Comparison of ENCODE assay signal across 2 cellular contexts in the genomic region with DNA sequence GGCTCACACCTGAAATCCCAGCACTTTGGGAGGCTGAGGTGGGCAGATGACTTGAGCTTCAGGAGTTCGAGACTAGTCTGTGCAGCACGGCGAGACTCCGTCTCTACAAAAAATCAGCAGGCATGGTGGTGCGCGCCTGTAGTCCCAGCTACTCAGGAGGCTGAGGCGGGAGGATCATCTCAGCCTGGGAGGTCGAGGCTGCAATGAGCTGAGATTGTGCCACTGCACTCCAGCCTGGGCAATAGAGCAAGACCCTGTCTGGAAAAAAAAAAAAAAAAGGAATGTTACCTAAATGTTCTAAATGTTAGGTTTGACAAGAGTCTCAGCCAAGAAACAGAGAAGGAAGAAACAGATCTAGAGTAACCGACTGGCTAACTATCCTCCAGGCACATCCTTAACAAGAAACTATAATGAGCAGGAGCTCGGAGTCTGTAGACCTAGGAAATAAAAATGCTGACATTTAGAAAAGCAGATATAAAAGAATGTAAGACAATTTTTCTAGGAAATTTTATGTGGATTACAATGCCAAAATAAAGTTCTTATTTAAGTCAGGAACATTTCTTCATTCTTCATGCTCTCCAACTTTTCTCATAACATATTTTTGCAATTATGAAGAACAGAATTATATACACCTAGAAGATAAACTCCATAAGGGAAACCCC.
TF ChIP-seq lines count a peak whose summit lies in the region.

No MANE protein-coding gene starts in this region.

TF ChIP-seq in IMR-90, 13 proteins besides CTCF, POLR2A, EP300 and RAD21:
- TF ChIP-seq MAFK (IDR thresholded peaks at IDR 0.05; ENCODE audit: low read depth, low read length) = peak; percentile 36; the same call in 1 of the 2 replicates
- TF ChIP-seq CEBPB (IDR thresholded peaks at IDR 0.05; ENCODE audit: low read depth, low read length) = no peak
TF ChIP-seq in IMR-90: peak in this region for 1.

TF ChIP-seq in K562, 482 proteins besides CTCF, POLR2A, EP300 and RAD21:
- TF ChIP-seq, protein P1, sequence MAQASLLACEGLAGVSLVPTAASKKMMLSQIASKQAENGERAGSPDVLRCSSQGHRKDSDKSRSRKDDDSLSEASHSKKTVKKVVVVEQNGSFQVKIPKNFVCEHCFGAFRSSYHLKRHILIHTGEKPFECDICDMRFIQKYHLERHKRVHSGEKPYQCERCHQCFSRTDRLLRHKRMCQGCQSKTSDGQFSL (CRISPR knock-in tag; IDR thresholded peaks at IDR 0.05) = no peak
- TF ChIP-seq, protein P1 (tag; IDR thresholded peaks at IDR 0.05) = no peak
- TF ChIP-seq ZBTB7A (IDR thresholded peaks at IDR 0.05; ENCODE audit: borderline replicate concordance, control insufficient read depth, low read depth, low read length) (no peak), ZC3H4 (CRISPR knock-in tag; IDR thresholded peaks at IDR 0.05; ENCODE audit: borderline replicate concordance) (no peak), ZNF316 (IDR thresholded peaks at IDR 0.05) (peak; percentile 62), SP2 (IDR thresholded peaks at IDR 0.05; ENCODE audit: extremely low read depth, low read depth, low read length, poor library complexity, severe bottlenecking) (no peak), C11orf30 (IDR thresholded peaks at IDR 0.05; ENCODE audit: low read depth) (peak; percentile 36; the same call in 1 of the 2 replicates), FOS (IDR thresholded peaks at IDR 0.05; ENCODE audit: extremely low read depth, insufficient read length) (no peak), MAFF (IDR thresholded peaks at IDR 0.05; ENCODE audit: low read length) (0 out of 2 replicates have a peak, but pooled peaks have one; percentile 9), ZNF23 (CRISPR knock-in tag; IDR thresholded peaks at IDR 0.05) (no peak), TCFL5 (CRISPR knock-in tag; conservative IDR thresholded peaks at IDR 0.05) (no peak), ZNF121 (CRISPR knock-in tag; conservative IDR thresholded peaks at IDR 0.05) (peak; percentile 43; the same call in 1 of the 2 replicates)
- TF ChIP-seq, protein P2, sequence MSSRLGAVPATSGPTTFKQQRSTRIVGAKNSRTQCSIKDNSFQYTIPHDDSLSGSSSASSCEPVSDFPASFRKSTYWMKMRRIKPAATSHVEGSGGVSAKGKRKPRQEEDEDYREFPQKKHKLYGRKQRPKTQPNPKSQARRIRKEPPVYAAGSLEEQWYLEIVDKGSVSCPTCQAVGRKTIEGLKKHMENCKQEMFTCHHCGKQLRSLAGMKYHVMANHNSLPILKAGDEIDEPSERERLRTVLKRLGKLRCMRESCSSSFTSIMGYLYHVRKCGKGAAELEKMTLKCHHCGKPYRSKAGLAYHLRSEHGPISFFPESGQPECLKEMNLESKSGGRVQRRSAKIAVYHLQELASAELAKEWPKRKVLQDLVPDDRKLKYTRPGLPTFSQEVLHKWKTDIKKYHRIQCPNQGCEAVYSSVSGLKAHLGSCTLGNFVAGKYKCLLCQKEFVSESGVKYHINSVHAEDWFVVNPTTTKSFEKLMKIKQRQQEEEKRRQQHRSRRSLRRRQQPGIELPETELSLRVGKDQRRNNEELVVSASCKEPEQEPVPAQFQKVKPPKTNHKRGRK (tag; IDR thresholded peaks at IDR 0.05) = no peak
- TF ChIP-seq, protein P3, sequence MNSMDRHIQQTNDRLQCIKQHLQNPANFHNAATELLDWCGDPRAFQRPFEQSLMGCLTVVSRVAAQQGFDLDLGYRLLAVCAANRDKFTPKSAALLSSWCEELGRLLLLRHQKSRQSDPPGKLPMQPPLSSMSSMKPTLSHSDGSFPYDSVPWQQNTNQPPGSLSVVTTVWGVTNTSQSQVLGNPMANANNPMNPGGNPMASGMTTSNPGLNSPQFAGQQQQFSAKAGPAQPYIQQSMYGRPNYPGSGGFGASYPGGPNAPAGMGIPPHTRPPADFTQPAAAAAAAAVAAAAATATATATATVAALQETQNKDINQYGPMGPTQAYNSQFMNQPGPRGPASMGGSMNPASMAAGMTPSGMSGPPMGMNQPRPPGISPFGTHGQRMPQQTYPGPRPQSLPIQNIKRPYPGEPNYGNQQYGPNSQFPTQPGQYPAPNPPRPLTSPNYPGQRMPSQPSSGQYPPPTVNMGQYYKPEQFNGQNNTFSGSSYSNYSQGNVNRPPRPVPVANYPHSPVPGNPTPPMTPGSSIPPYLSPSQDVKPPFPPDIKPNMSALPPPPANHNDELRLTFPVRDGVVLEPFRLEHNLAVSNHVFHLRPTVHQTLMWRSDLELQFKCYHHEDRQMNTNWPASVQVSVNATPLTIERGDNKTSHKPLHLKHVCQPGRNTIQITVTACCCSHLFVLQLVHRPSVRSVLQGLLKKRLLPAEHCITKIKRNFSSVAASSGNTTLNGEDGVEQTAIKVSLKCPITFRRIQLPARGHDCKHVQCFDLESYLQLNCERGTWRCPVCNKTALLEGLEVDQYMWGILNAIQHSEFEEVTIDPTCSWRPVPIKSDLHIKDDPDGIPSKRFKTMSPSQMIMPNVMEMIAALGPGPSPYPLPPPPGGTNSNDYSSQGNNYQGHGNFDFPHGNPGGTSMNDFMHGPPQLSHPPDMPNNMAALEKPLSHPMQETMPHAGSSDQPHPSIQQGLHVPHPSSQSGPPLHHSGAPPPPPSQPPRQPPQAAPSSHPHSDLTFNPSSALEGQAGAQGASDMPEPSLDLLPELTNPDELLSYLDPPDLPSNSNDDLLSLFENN (IDR thresholded peaks at IDR 0.05; ENCODE audit: low read depth in 2 of 2, low read length in 2 of 2) = no peak
- TF ChIP-seq, protein P4, sequence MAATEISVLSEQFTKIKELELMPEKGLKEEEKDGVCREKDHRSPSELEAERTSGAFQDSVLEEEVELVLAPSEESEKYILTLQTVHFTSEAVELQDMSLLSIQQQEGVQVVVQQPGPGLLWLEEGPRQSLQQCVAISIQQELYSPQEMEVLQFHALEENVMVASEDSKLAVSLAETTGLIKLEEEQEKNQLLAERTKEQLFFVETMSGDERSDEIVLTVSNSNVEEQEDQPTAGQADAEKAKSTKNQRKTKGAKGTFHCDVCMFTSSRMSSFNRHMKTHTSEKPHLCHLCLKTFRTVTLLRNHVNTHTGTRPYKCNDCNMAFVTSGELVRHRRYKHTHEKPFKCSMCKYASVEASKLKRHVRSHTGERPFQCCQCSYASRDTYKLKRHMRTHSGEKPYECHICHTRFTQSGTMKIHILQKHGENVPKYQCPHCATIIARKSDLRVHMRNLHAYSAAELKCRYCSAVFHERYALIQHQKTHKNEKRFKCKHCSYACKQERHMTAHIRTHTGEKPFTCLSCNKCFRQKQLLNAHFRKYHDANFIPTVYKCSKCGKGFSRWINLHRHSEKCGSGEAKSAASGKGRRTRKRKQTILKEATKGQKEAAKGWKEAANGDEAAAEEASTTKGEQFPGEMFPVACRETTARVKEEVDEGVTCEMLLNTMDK (IDR thresholded peaks at IDR 0.05; ENCODE audit: borderline replicate concordance, insufficient read depth, low read depth, low read length, poor library complexity, severe bottlenecking) = no peak
